Comparison of ENCODE assay signal across 1 cellular context in the genomic region with DNA sequence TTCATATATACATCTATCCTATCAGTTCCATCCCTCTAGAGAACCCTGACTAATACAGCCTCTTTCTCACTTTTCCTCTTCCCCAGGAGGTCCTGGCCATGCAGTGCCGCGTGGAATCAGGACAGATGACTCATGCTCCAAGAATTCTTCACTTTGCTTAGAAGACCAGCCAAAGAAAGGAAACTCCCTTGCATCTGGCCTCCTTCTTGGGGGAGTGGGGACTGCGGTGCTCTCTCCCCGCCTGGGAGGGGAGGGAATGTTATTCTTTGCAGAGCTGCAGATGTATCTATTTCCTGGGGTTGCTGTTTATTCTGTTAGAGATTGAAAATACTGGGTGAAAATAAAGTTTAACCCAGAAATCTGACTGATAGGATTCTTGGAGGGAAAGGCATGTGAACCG.
TF ChIP-seq lines count a peak whose summit lies in the region.

No MANE protein-coding gene starts in this region.

TF ChIP-seq in HEK293, 187 proteins besides CTCF, POLR2A, EP300 and RAD21 (continued from another document and continues in another):
- TF ChIP-seq, protein P1, sequence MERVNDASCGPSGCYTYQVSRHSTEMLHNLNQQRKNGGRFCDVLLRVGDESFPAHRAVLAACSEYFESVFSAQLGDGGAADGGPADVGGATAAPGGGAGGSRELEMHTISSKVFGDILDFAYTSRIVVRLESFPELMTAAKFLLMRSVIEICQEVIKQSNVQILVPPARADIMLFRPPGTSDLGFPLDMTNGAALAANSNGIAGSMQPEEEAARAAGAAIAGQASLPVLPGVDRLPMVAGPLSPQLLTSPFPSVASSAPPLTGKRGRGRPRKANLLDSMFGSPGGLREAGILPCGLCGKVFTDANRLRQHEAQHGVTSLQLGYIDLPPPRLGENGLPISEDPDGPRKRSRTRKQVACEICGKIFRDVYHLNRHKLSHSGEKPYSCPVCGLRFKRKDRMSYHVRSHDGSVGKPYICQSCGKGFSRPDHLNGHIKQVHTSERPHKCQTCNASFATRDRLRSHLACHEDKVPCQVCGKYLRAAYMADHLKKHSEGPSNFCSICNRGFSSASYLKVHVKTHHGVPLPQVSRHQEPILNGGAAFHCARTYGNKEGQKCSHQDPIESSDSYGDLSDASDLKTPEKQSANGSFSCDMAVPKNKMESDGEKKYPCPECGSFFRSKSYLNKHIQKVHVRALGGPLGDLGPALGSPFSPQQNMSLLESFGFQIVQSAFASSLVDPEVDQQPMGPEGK (tag by site-specific recombination; IDR thresholded peaks at IDR 0.05) = peak; percentile 61
- TF ChIP-seq ZNF354C (tag by site-specific recombination; IDR thresholded peaks at IDR 0.05; ENCODE audit: borderline replicate concordance, low read depth) = no peak
- TF ChIP-seq BCL11B (tag by site-specific recombination; IDR thresholded peaks at IDR 0.05; ENCODE audit: low read depth) = no peak
- no peak for TF ChIP-seq ZNF132 (tag by site-specific recombination; IDR thresholded peaks at IDR 0.05; ENCODE audit: borderline replicate concordance)
- TF ChIP-seq ZNF146 (tag by site-specific recombination; IDR thresholded peaks at IDR 0.05) = no peak
- TF ChIP-seq ZSCAN16 (tag by site-specific recombination; IDR thresholded peaks at IDR 0.05) = no peak
- TF ChIP-seq, protein P2, sequence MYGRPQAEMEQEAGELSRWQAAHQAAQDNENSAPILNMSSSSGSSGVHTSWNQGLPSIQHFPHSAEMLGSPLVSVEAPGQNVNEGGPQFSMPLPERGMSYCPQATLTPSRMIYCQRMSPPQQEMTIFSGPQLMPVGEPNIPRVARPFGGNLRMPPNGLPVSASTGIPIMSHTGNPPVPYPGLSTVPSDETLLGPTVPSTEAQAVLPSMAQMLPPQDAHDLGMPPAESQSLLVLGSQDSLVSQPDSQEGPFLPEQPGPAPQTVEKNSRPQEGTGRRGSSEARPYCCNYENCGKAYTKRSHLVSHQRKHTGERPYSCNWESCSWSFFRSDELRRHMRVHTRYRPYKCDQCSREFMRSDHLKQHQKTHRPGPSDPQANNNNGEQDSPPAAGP (tag by site-specific recombination; IDR thresholded peaks at IDR 0.05) = no peak
- TF ChIP-seq ZXDB (tag by site-specific recombination; IDR thresholded peaks at IDR 0.05) = 0 out of 2 replicates have a peak, but pooled peaks have one; percentile 28
- no peak for TF ChIP-seq ZNF169 (tag by site-specific recombination; IDR thresholded peaks at IDR 0.05)
- no peak for TF ChIP-seq ZNF292 (tag by site-specific recombination; IDR thresholded peaks at IDR 0.05; ENCODE audit: borderline replicate concordance, low read depth)
- TF ChIP-seq, protein P3, sequence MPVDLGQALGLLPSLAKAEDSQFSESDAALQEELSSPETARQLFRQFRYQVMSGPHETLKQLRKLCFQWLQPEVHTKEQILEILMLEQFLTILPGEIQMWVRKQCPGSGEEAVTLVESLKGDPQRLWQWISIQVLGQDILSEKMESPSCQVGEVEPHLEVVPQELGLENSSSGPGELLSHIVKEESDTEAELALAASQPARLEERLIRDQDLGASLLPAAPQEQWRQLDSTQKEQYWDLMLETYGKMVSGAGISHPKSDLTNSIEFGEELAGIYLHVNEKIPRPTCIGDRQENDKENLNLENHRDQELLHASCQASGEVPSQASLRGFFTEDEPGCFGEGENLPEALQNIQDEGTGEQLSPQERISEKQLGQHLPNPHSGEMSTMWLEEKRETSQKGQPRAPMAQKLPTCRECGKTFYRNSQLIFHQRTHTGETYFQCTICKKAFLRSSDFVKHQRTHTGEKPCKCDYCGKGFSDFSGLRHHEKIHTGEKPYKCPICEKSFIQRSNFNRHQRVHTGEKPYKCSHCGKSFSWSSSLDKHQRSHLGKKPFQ (tag by site-specific recombination; IDR thresholded peaks at IDR 0.05) = no peak
- TF ChIP-seq, protein P4, sequence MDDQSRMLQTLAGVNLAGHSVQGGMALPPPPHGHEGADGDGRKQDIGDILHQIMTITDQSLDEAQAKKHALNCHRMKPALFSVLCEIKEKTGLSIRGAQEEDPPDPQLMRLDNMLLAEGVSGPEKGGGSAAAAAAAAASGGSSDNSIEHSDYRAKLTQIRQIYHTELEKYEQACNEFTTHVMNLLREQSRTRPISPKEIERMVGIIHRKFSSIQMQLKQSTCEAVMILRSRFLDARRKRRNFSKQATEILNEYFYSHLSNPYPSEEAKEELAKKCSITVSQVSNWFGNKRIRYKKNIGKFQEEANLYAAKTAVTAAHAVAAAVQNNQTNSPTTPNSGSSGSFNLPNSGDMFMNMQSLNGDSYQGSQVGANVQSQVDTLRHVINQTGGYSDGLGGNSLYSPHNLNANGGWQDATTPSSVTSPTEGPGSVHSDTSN (CRISPR knock-in tag; IDR thresholded peaks at IDR 0.05) = no peak
- TF ChIP-seq ZNF76 (tag by site-specific recombination; IDR thresholded peaks at IDR 0.05; ENCODE audit: borderline replicate concordance, low read depth) = no peak
- TF ChIP-seq ZNF510 (tag by site-specific recombination; IDR thresholded peaks at IDR 0.05; ENCODE audit: insufficient replicate concordance) = no peak
- TF ChIP-seq, protein P5, sequence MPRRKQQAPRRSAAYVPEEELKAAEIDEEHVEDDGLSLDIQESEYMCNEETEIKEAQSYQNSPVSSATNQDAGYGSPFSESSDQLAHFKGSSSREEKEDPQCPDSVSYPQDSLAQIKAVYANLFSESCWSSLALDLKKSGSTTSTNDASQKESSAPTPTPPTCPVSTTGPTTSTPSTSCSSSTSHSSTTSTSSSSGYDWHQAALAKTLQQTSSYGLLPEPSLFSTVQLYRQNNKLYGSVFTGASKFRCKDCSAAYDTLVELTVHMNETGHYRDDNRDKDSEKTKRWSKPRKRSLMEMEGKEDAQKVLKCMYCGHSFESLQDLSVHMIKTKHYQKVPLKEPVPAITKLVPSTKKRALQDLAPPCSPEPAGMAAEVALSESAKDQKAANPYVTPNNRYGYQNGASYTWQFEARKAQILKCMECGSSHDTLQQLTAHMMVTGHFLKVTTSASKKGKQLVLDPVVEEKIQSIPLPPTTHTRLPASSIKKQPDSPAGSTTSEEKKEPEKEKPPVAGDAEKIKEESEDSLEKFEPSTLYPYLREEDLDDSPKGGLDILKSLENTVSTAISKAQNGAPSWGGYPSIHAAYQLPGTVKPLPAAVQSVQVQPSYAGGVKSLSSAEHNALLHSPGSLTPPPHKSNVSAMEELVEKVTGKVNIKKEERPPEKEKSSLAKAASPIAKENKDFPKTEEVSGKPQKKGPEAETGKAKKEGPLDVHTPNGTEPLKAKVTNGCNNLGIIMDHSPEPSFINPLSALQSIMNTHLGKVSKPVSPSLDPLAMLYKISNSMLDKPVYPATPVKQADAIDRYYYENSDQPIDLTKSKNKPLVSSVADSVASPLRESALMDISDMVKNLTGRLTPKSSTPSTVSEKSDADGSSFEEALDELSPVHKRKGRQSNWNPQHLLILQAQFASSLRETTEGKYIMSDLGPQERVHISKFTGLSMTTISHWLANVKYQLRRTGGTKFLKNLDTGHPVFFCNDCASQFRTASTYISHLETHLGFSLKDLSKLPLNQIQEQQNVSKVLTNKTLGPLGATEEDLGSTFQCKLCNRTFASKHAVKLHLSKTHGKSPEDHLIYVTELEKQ (tag by site-specific recombination; IDR thresholded peaks at IDR 0.05; ENCODE audit: borderline replicate concordance) = no peak
- no peak for TF ChIP-seq ZNF624 (tag by site-specific recombination; IDR thresholded peaks at IDR 0.05)
- TF ChIP-seq, protein P6, sequence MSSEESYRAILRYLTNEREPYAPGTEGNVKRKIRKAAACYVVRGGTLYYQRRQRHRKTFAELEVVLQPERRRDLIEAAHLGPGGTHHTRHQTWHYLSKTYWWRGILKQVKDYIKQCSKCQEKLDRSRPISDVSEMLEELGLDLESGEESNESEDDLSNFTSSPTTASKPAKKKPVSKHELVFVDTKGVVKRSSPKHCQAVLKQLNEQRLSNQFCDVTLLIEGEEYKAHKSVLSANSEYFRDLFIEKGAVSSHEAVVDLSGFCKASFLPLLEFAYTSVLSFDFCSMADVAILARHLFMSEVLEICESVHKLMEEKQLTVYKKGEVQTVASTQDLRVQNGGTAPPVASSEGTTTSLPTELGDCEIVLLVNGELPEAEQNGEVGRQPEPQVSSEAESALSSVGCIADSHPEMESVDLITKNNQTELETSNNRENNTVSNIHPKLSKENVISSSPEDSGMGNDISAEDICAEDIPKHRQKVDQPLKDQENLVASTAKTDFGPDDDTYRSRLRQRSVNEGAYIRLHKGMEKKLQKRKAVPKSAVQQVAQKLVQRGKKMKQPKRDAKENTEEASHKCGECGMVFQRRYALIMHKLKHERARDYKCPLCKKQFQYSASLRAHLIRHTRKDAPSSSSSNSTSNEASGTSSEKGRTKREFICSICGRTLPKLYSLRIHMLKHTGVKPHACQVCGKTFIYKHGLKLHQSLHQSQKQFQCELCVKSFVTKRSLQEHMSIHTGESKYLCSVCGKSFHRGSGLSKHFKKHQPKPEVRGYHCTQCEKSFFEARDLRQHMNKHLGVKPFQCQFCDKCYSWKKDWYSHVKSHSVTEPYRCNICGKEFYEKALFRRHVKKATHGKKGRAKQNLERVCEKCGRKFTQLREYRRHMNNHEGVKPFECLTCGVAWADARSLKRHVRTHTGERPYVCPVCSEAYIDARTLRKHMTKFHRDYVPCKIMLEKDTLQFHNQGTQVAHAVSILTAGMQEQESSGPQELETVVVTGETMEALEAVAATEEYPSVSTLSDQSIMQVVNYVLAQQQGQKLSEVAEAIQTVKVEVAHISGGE (tag by site-specific recombination; conservative IDR thresholded peaks at IDR 0.05; ENCODE audit: low read depth) = no peak; the same call in 1 of the 2 replicates
- no peak for TF ChIP-seq ZBTB7A (tag by site-specific recombination; IDR thresholded peaks at IDR 0.05; ENCODE audit: low read depth)
- TF ChIP-seq GLIS1 (tag by site-specific recombination; IDR thresholded peaks at IDR 0.05) = peak; percentile 87
- peak; percentile 27; the same call in 1 of the 2 replicates for TF ChIP-seq ZNF664 (tag by site-specific recombination; IDR thresholded peaks at IDR 0.05)
- 0 out of 2 replicates have a peak, but pooled peaks have one; percentile 27 for TF ChIP-seq ZNF843 (tag by site-specific recombination; IDR thresholded peaks at IDR 0.05)
- TF ChIP-seq SP2 (tag by site-specific recombination; IDR thresholded peaks at IDR 0.05) = 0 out of 2 replicates have a peak, but pooled peaks have one; percentile 11
- no peak for TF ChIP-seq ZNF37A (tag by site-specific recombination; IDR thresholded peaks at IDR 0.05)
- no peak for TF ChIP-seq ZNF426 (tag by site-specific recombination; IDR thresholded peaks at IDR 0.05)
- TF ChIP-seq ZNF555 (tag by site-specific recombination; conservative IDR thresholded peaks at IDR 0.05) = no peak
- TF ChIP-seq ZNF23 (tag by site-specific recombination; IDR thresholded peaks at IDR 0.05; ENCODE audit: borderline replicate concordance) = no peak
- peak; percentile 74 for TF ChIP-seq ZBTB17 (tag by site-specific recombination; IDR thresholded peaks at IDR 0.05)
- TF ChIP-seq ZBTB48 (tag by site-specific recombination; IDR thresholded peaks at IDR 0.05) = peak; percentile 22; the same call in 1 of the 2 replicates
- TF ChIP-seq, protein P7, sequence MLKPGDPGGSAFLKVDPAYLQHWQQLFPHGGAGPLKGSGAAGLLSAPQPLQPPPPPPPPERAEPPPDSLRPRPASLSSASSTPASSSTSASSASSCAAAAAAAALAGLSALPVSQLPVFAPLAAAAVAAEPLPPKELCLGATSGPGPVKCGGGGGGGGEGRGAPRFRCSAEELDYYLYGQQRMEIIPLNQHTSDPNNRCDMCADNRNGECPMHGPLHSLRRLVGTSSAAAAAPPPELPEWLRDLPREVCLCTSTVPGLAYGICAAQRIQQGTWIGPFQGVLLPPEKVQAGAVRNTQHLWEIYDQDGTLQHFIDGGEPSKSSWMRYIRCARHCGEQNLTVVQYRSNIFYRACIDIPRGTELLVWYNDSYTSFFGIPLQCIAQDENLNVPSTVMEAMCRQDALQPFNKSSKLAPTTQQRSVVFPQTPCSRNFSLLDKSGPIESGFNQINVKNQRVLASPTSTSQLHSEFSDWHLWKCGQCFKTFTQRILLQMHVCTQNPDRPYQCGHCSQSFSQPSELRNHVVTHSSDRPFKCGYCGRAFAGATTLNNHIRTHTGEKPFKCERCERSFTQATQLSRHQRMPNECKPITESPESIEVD (tag by site-specific recombination; IDR thresholded peaks at IDR 0.05) = no peak
- peak; percentile 66 for TF ChIP-seq SP7 (tag by site-specific recombination; IDR thresholded peaks at IDR 0.05)
- TF ChIP-seq ZNF239 (tag by site-specific recombination; IDR thresholded peaks at IDR 0.05) = no peak
- no peak for TF ChIP-seq ZNF777 (tag by site-specific recombination; IDR thresholded peaks at IDR 0.05; ENCODE audit: borderline replicate concordance)
- no peak for TF ChIP-seq ZFP69B (tag by site-specific recombination; IDR thresholded peaks at IDR 0.05)
- TF ChIP-seq ZNF155 (tag by site-specific recombination; IDR thresholded peaks at IDR 0.05) = no peak
- peak; percentile 32; the same call in 1 of the 2 replicates for TF ChIP-seq ZIC2 (tag by site-specific recombination; IDR thresholded peaks at IDR 0.05)
- TF ChIP-seq ZNF549 (tag by site-specific recombination; IDR thresholded peaks at IDR 0.05) = no peak
- no peak for TF ChIP-seq ZBTB20 (tag by site-specific recombination; IDR thresholded peaks at IDR 0.05)
- no peak for TF ChIP-seq ZNF311 (tag by site-specific recombination; IDR thresholded peaks at IDR 0.05; ENCODE audit: borderline replicate concordance)
- no peak for TF ChIP-seq BCL11A (tag by site-specific recombination; IDR thresholded peaks at IDR 0.05; ENCODE audit: low read depth)
- no peak for TF ChIP-seq SCRT1 (tag by site-specific recombination; IDR thresholded peaks at IDR 0.05; ENCODE audit: borderline replicate concordance)
- TF ChIP-seq SETDB1 (IDR thresholded peaks at IDR 0.05; ENCODE audit: insufficient read length, low read length) = no peak
- TF ChIP-seq ZNF521 (tag by site-specific recombination; IDR thresholded peaks at IDR 0.05) = no peak
- TF ChIP-seq, protein P8, sequence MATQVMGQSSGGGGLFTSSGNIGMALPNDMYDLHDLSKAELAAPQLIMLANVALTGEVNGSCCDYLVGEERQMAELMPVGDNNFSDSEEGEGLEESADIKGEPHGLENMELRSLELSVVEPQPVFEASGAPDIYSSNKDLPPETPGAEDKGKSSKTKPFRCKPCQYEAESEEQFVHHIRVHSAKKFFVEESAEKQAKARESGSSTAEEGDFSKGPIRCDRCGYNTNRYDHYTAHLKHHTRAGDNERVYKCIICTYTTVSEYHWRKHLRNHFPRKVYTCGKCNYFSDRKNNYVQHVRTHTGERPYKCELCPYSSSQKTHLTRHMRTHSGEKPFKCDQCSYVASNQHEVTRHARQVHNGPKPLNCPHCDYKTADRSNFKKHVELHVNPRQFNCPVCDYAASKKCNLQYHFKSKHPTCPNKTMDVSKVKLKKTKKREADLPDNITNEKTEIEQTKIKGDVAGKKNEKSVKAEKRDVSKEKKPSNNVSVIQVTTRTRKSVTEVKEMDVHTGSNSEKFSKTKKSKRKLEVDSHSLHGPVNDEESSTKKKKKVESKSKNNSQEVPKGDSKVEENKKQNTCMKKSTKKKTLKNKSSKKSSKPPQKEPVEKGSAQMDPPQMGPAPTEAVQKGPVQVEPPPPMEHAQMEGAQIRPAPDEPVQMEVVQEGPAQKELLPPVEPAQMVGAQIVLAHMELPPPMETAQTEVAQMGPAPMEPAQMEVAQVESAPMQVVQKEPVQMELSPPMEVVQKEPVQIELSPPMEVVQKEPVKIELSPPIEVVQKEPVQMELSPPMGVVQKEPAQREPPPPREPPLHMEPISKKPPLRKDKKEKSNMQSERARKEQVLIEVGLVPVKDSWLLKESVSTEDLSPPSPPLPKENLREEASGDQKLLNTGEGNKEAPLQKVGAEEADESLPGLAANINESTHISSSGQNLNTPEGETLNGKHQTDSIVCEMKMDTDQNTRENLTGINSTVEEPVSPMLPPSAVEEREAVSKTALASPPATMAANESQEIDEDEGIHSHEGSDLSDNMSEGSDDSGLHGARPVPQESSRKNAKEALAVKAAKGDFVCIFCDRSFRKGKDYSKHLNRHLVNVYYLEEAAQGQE (tag by site-specific recombination; IDR thresholded peaks at IDR 0.05) = no peak
- no peak for TF ChIP-seq FEZF1 (tag by site-specific recombination; IDR thresholded peaks at IDR 0.05)
- no peak for TF ChIP-seq ZNF561 (tag by site-specific recombination; IDR thresholded peaks at IDR 0.05; ENCODE audit: borderline replicate concordance)
